ENCODE assay signal across 19 cellular contexts in genomic region chrX:118655561-118656246, GRCh38.
A peak's percentile ranks its signal among the peaks of the same experiment; 100 is the strongest.
DNase-seq lines count a peak whose midpoint lies in the region; ATAC-seq and TF ChIP-seq lines count a peak whose summit lies in the region.
"Had no signal": no experiment of that assay in that cellular context is flagged by ENCODE, and none has a peak within 500 bp of the region (broad histone marks: within the 10 kb centered on the region; RNA-seq: fewer than 3 reads in every experiment).

No MANE protein-coding gene starts in this region.

- H2AFZ ChIP-seq in mesenchymal stem cell (ENCODE audit: low read depth, low read length), result no peak overlapping the region

- H2BK120ac ChIP-seq in mesenchymal stem cell (ENCODE audit: low read depth, low read length), result no peak overlapping the region

- H3K27ac ChIP-seq in mesenchymal stem cell (ENCODE audit: low read length, poor library complexity, severe bottlenecking), result peak overlapping the region; percentile 10
- H3K27ac ChIP-seq: C4-2B, gastroesophageal sphincter, uterus had no signal

- DNase-seq in Daoy (ENCODE audit: low read depth), result peak; percentile 64
- peak; percentile 47 for DNase-seq in MG63
- DNase-seq in epithelial cell of esophagus (ENCODE audit: low read depth), result peak; percentile 76
- peak; percentile 10 for DNase-seq in mesenchymal stem cell
- DNase-seq in NCI-H1694 treated with DMSO at 0.1 percent for 48 hours (lab: John Stamatoyannopoulos, UW), result no peak
- no peak for DNase-seq in NCI-H526 (lab: John Stamatoyannopoulos, UW)
- DNase-seq in stimulated activated CD4-positive, alpha-beta T cell treated with anti-CD3 and anti-CD28 coated beads, Interleukin-12 subunit alpha, Interleukin-12 subunit beta, amount 100 ng/mL, for 4 hours, result no peak
- DNase-seq: activated B cell treated with CpG ODN at 0.5 μM for 24 hours; activated CD8-positive, alpha-beta memory T cell treated with anti-CD3 and anti-CD28 coated beads, Interleukin-2, amount 50 U/mL, for 4 hours; cortex of kidney; H9; NCI-H2107; stimulated activated CD4-positive, alpha-beta T cell treated with anti-CD3 and anti-CD28 coated beads, Interleukin-4, amount 100 ng/mL, for 24 hours; uterus had no signal

- no peaks in the 10 kb centered on the region for H3K4me1 ChIP-seq in mesenchymal stem cell (ENCODE audit: control insufficient read depth, insufficient read depth, low read depth, low read length)
- H3K4me1 ChIP-seq: uterus had no signal

- H3K79me1 ChIP-seq in mesenchymal stem cell (replicated peaks; ENCODE audit: low read length, poor library complexity, severe bottlenecking), result no peaks in the 10 kb centered on the region

- H3K4me3 ChIP-seq in MG63 (no peak overlapping the region), epithelial cell of esophagus (ENCODE audit: low read length) (no peak overlapping the region), mesenchymal stem cell (ENCODE audit: insufficient read depth in 1 of 2, low read depth in 1 of 2, low read length in 2 of 2) (no peak overlapping the region)
- H3K4me3 ChIP-seq: gastroesophageal sphincter, uterus had no signal

- H3K27me3 ChIP-seq in MG63 (no peaks in the 10 kb centered on the region), mesenchymal stem cell (ENCODE audit: control insufficient read depth in 1 of 2, insufficient read depth in 1 of 2, low read length in 2 of 2) (no peaks in the 10 kb centered on the region)
- H3K27me3 ChIP-seq: gastroesophageal sphincter, uterus had no signal

- H3K9me3 ChIP-seq in MG63, result no peaks in the 10 kb centered on the region
- no peaks in the 10 kb centered on the region for H3K9me3 ChIP-seq in mesenchymal stem cell (ENCODE audit: control insufficient read depth, low read length)
- H3K9me3 ChIP-seq: gastroesophageal sphincter, uterus had no signal

- no peak overlapping the region for H2BK5ac ChIP-seq in mesenchymal stem cell (ENCODE audit: low read depth, low read length, poor library complexity, severe bottlenecking)

- ATAC-seq in GM19328 (IDR thresholded peaks at IDR 0.05; ENCODE audit: unreplicated experiment), result no peak
- ATAC-seq: activated naive CD4-positive, alpha-beta T cell treated with anti-CD3 and anti-CD28 coated beads, Interleukin-2, amount 50 U/mL, for 72 hours; gastroesophageal sphincter; stimulated activated effector memory CD8-positive, alpha-beta T cell treated with anti-CD3 and anti-CD28 coated beads, Interleukin-12 subunit alpha, Interleukin-12 subunit beta, amount 100 ng/mL, for 72 hours had no signal

- TF ChIP-seq CTCF in epithelial cell of esophagus (IDR thresholded peaks at IDR 0.05; ENCODE audit: insufficient read depth, low read depth, low read length, missing control alignments), result no peak

- H4K91ac ChIP-seq in mesenchymal stem cell (ENCODE audit: low read length), result no peak overlapping the region

- no peak overlapping the region for H2AK5ac ChIP-seq in mesenchymal stem cell (ENCODE audit: low read length, severe bottlenecking)

- H3K9ac ChIP-seq in mesenchymal stem cell (ENCODE audit: low read length), result no peak overlapping the region

- no peak overlapping the region for H3K23ac ChIP-seq in mesenchymal stem cell (ENCODE audit: low read length in 2 of 2)

- H2BK15ac ChIP-seq in mesenchymal stem cell (ENCODE audit: low read depth, poor library complexity, severe bottlenecking), result no peak overlapping the region

- no peak overlapping the region for H3K14ac ChIP-seq in mesenchymal stem cell (ENCODE audit: low read length in 2 of 2)

- H3K4me2 ChIP-seq in mesenchymal stem cell (ENCODE audit: low read length, poor library complexity, severe bottlenecking), result no peak overlapping the region

- no peak overlapping the region for H2BK12ac ChIP-seq in mesenchymal stem cell (ENCODE audit: low read length in 2 of 2)

- H3K4ac ChIP-seq in mesenchymal stem cell (ENCODE audit: low read depth in 1 of 2, low read length in 2 of 2), result no peak overlapping the region

- no peaks in the 10 kb centered on the region for H3K36me3 ChIP-seq in MG63
- H3K36me3 ChIP-seq in mesenchymal stem cell (ENCODE audit: control insufficient read depth in 1 of 2, insufficient read depth in 2 of 2, low read depth in 1 of 2, low read length in 2 of 2), result peaks cover 0 to 22% of the 10 kb centered on the region in 2 experiments
- H3K36me3 ChIP-seq: uterus had no signal

- no peak overlapping the region for H4K8ac ChIP-seq in mesenchymal stem cell (ENCODE audit: low read length)

- WGBS in mesenchymal stem cell, result no CpG with 5 or more reads among the region's 4 CpGs

- no peak overlapping the region for H3K18ac ChIP-seq in mesenchymal stem cell (ENCODE audit: low read depth in 1 of 2, low read length in 2 of 2)

Comparison
In these comparisons a context has a peak if more than half of its experiments do, and no peak if none do; other contexts are left out.
1. DNase-seq: peak in Daoy (single experiment), MG63 (single experiment), epithelial cell of esophagus (single experiment) and mesenchymal stem cell (single experiment); none in NCI-H1694 treated with DMSO at 0.1 percent for 48 hours (single experiment), NCI-H526 (0 of 2) and stimulated activated CD4-positive, alpha-beta T cell treated with anti-CD3 and anti-CD28 coated beads, Interleukin-12 subunit alpha, Interleukin-12 subunit beta, amount 100 ng/mL, for 4 hours (single experiment).